18 cellular contexts compared by ENCODE assay signal in genomic region chr3:181105636-181106035, GRCh38.
"Had no signal": no experiment of that assay in that cellular context is flagged by ENCODE, and none has a peak within 500 bp of the region (broad histone marks: within the 10 kb centered on the region; RNA-seq: fewer than 3 reads in every experiment).

No MANE protein-coding gene starts in this region.

- H3K36me3 Mint-ChIP-seq: activated CD8-positive, alpha-beta memory T cell treated with anti-CD3 and anti-CD28 coated beads, Interleukin-2, amount 10 ng/mL, durations not matched to agents 7 days and 5 days; activated naive CD8-positive, alpha-beta T cell treated with anti-CD3 and anti-CD28 coated beads, Interleukin-2, amount 10 ng/mL, durations not matched to agents 7 days and 5 days had no signal

- H3K27ac Mint-ChIP-seq: activated CD4-positive, alpha-beta memory T cell treated with anti-CD3 and anti-CD28 coated beads for 36 hours; activated CD4-positive, alpha-beta T cell treated with anti-CD3 and anti-CD28 coated beads for 36 hours; activated CD8-positive, alpha-beta memory T cell treated with anti-CD3 and anti-CD28 coated beads, Interleukin-2, amount 10 ng/mL, durations not matched to agents 7 days and 5 days; activated naive CD8-positive, alpha-beta T cell treated with anti-CD3 and anti-CD28 coated beads, Interleukin-2, amount 10 ng/mL, durations not matched to agents 7 days and 5 days; effector memory CD8-positive, alpha-beta T cell; nephron progenitor cell had no signal

- H3K4me3 ChIP-seq: cardiac muscle cell, lung, thyroid gland had no signal

- H3K27me3 ChIP-seq: cardiac muscle cell, foreskin keratinocyte, thyroid gland had no signal

- H3K9me3 ChIP-seq: thyroid gland had no signal

- H3K36me3 ChIP-seq: cardiac muscle cell, thyroid gland had no signal

- DNase-seq: activated CD4-positive, alpha-beta memory T cell treated with anti-CD3 and anti-CD28 coated beads for 36 hours; activated CD4-positive, alpha-beta T cell treated with anti-CD3 and anti-CD28 coated beads for 36 hours; activated CD8-positive, alpha-beta memory T cell treated with anti-CD3 and anti-CD28 coated beads, Interleukin-2, amount 10 ng/mL, durations not matched to agents 7 days and 5 days; activated naive CD4-positive, alpha-beta T cell; activated naive CD8-positive, alpha-beta T cell treated with anti-CD3 and anti-CD28 coated beads, Interleukin-2, amount 10 ng/mL, durations not matched to agents 7 days and 5 days; effector memory CD8-positive, alpha-beta T cell; foreskin keratinocyte; glutamatergic neuron; hippocampal formation; islet precursor cell; left colon; nephron progenitor cell; occipital lobe; retina; stimulated activated naive CD4-positive, alpha-beta T cell; thyroid gland had no signal

- H3K4me1 Mint-ChIP-seq: activated CD4-positive, alpha-beta T cell treated with anti-CD3 and anti-CD28 coated beads for 36 hours; activated CD8-positive, alpha-beta memory T cell treated with anti-CD3 and anti-CD28 coated beads, Interleukin-2, amount 10 ng/mL, durations not matched to agents 7 days and 5 days; activated naive CD8-positive, alpha-beta T cell treated with anti-CD3 and anti-CD28 coated beads, Interleukin-2, amount 10 ng/mL, durations not matched to agents 7 days and 5 days; nephron progenitor cell had no signal

- H3K4me1 ChIP-seq: foreskin keratinocyte, thyroid gland had no signal

- H3K27me3 Mint-ChIP-seq: activated CD4-positive, alpha-beta memory T cell treated with anti-CD3 and anti-CD28 coated beads for 36 hours; activated CD4-positive, alpha-beta T cell treated with anti-CD3 and anti-CD28 coated beads for 36 hours; activated CD8-positive, alpha-beta memory T cell treated with anti-CD3 and anti-CD28 coated beads, Interleukin-2, amount 10 ng/mL, durations not matched to agents 7 days and 5 days; activated naive CD8-positive, alpha-beta T cell treated with anti-CD3 and anti-CD28 coated beads, Interleukin-2, amount 10 ng/mL, durations not matched to agents 7 days and 5 days; effector memory CD8-positive, alpha-beta T cell had no signal

- ATAC-seq: activated CD4-positive, alpha-beta T cell treated with anti-CD3 and anti-CD28 coated beads for 36 hours; activated CD8-positive, alpha-beta memory T cell treated with anti-CD3 and anti-CD28 coated beads, Interleukin-2, amount 10 ng/mL, durations not matched to agents 7 days and 5 days; effector memory CD8-positive, alpha-beta T cell; foreskin keratinocyte; left colon had no signal

- H3K4me3 Mint-ChIP-seq: activated CD4-positive, alpha-beta memory T cell treated with anti-CD3 and anti-CD28 coated beads for 36 hours; activated CD4-positive, alpha-beta T cell treated with anti-CD3 and anti-CD28 coated beads for 36 hours; activated CD8-positive, alpha-beta memory T cell treated with anti-CD3 and anti-CD28 coated beads, Interleukin-2, amount 10 ng/mL, durations not matched to agents 7 days and 5 days; activated naive CD8-positive, alpha-beta T cell treated with anti-CD3 and anti-CD28 coated beads, Interleukin-2, amount 10 ng/mL, durations not matched to agents 7 days and 5 days; effector memory CD8-positive, alpha-beta T cell; nephron progenitor cell had no signal

- H3K27ac ChIP-seq: cardiac muscle cell, foreskin keratinocyte, thyroid gland had no signal
